ENCODE assay signal across 18 cellular contexts in the genomic region with DNA sequence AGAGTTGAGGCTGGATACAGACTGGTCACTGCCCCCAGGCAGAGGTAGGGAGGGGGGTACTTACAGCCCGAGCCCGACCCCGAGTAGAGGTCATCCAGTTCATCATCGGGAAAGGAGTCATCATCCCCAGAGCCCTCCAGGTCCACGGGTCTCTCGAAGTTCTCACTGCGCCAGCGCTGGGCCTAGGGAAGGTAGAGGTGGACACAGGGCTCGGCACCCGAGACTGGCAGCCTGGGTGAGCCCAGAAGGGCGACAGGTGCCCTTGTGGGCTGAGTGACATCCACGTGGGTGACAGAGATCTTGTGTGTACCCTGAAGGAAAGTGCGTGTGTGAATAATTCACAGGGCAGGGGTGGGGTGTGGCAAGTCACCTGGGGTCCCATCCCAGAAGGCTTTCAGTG. TPM values are rescaled to one million over a fixed set of nuclear protein-coding genes. Genes with fewer than 3 reads are reported as not detected.
DNase-seq lines count a peak whose midpoint lies in the region; ATAC-seq and TF ChIP-seq lines count a peak whose summit lies in the region.
"Had no signal": no experiment of that assay in that cellular context is flagged by ENCODE, and none has a peak within 500 bp of the region (broad histone marks: within the 10 kb centered on the region; RNA-seq: fewer than 3 reads in every experiment).

No MANE protein-coding gene starts in this region.

- H3K4me2 ChIP-seq in mammary epithelial cell (ENCODE audit: insufficient read depth, low read depth, low read length), result no peak overlapping the region
- H3K4me2 ChIP-seq: KMS-11 had no signal

- in situ Hi-C loops in mammary epithelial cell (cut with MboI; ENCODE audit: low sequenced_read_pairs in 2 of 2), result no loop called here

- H3K79me2 ChIP-seq in mammary epithelial cell (ENCODE audit: insufficient read depth, low read length), result no peaks in the 10 kb centered on the region

- H3K4me1 Mint-ChIP-seq in MCF 10A (ENCODE audit: insufficient read depth, unreplicated experiment), result peaks cover 25% of the 10 kb centered on the region

- WGBS in mammary epithelial cell (ENCODE audit: low coverage, missing lambda C conversion rate), result 68% methylated on average over 4 of the region's 13 CpGs
- WGBS in stomach, 5 donors, result 76 to 90% (median 86%) methylated on average over 10 to 13 of the region's 13 CpGs

- ATAC-seq in foreskin keratinocyte, result no peak
- no peak for ATAC-seq in GM19455 (IDR thresholded peaks at IDR 0.05; ENCODE audit: unreplicated experiment)

- H3K27ac ChIP-seq in mammary epithelial cell (ENCODE audit: insufficient read depth, low read depth, low read length), result no peak overlapping the region
- H3K27ac ChIP-seq in caudate nucleus (ENCODE audit: low read depth, low read length), result peak overlapping the region; percentile 93
- H3K27ac ChIP-seq in muscle layer of colon (ENCODE audit: low read depth, low read length), result peak overlapping the region; percentile 68
- peak overlapping the region in 4 of 5 donors; percentile 68 to 89 (median 76) for H3K27ac ChIP-seq in stomach
- no peak overlapping the region for H3K27ac ChIP-seq in foreskin keratinocyte
- H3K27ac ChIP-seq: 22Rv1, KMS-11 had no signal

- H3K27me3 ChIP-seq in mammary epithelial cell (ENCODE audit: insufficient read depth, low read length) (no peaks in the 10 kb centered on the region), muscle layer of colon (ENCODE audit: control insufficient read depth in 1 of 2, insufficient read depth in 2 of 2, low read length in 2 of 2) (no peaks in the 10 kb centered on the region), stomach (no peaks in the 10 kb centered on the region), foreskin keratinocyte (no peaks in the 10 kb centered on the region)
- H3K27me3 ChIP-seq: BE2C had no signal

- H3K4me3 Mint-ChIP-seq in MCF 10A (ENCODE audit: unreplicated experiment), result no peak overlapping the region
- H3K4me3 Mint-ChIP-seq: CD4-positive, alpha-beta T cell; H9 had no signal

- peak overlapping the region; percentile 87 for H3K27ac Mint-ChIP-seq in MCF 10A (ENCODE audit: low read depth, unreplicated experiment)
- H3K27ac Mint-ChIP-seq: CD4-positive, alpha-beta T cell had no signal

- H3K4me1 ChIP-seq in mammary epithelial cell (ENCODE audit: insufficient read depth, low read length) (peaks cover 21% of the 10 kb centered on the region), muscle layer of colon (ENCODE audit: insufficient read depth, low read length) (peaks cover 69% of the 10 kb centered on the region), stomach (peaks cover 15 to 70% (median 41%) of the 10 kb centered on the region in 4 donors), foreskin keratinocyte (peaks cover 4% of the 10 kb centered on the region)
- H3K4me1 ChIP-seq: BE2C had no signal

- H3K9me3 ChIP-seq in mammary epithelial cell (replicated peaks; ENCODE audit: insufficient read depth, low read length), result no peaks in the 10 kb centered on the region
- no peaks in the 10 kb centered on the region for H3K9me3 ChIP-seq in muscle layer of colon (ENCODE audit: low read length)
- H3K9me3 ChIP-seq in stomach, result no peaks in the 10 kb centered on the region
- H3K9me3 ChIP-seq: BE2C had no signal

- peaks cover 11% of the 10 kb centered on the region for H3K36me3 Mint-ChIP-seq in MCF 10A (ENCODE audit: insufficient read depth, unreplicated experiment)

- intact Hi-C loops in MCF 10A (cut with micrococcal nuclease), result no loop called here
- intact Hi-C loops in mammary epithelial cell (cut with micrococcal nuclease), result no loop called here
- intact Hi-C loops in stomach (cut with DNase I; ENCODE audit: low total_unique reads), result no loop called here

- TF ChIP-seq CTCF in MCF 10A (IDR thresholded peaks at IDR 0.05; ENCODE audit: unreplicated experiment) (no peak), mammary epithelial cell (conservative IDR thresholded peaks at IDR 0.05 in 1 of 2, IDR thresholded peaks at IDR 0.05 in 1 of 2; ENCODE audit: extremely low read depth in 1 of 2, insufficient read depth in 1 of 2, low read depth in 1 of 2, low read length in 2 of 2) (no peak), stomach (IDR thresholded peaks at IDR 0.05) (no peak), foreskin keratinocyte (conservative IDR thresholded peaks at IDR 0.05) (no peak)

- no peaks in the 10 kb centered on the region for H3K27me3 Mint-ChIP-seq in MCF 10A (ENCODE audit: insufficient read depth, unreplicated experiment)

- H3K36me3 ChIP-seq in mammary epithelial cell (ENCODE audit: insufficient read depth, low read length) (no peaks in the 10 kb centered on the region), muscle layer of colon (ENCODE audit: insufficient read depth, low read length) (peaks cover 31% of the 10 kb centered on the region), stomach (peaks cover 9 to 35% (median 23%) of the 10 kb centered on the region in 4 donors)
- H3K36me3 ChIP-seq: BE2C had no signal

- no peak for TF ChIP-seq POLR2A in stomach (IDR thresholded peaks at IDR 0.05)

- CTCF ChIA-PET in MCF 10A (lab: Yijun Ruan, JAX) (no interaction called here), mammary epithelial cell (lab: Charles Lee; ENCODE audit: low non-redundant PET) (no interaction called here)

- TF ChIP-seq EP300 in stomach (IDR thresholded peaks at IDR 0.05), result no peak

- H4K20me1 ChIP-seq in mammary epithelial cell (ENCODE audit: insufficient read depth, low read length), result no peaks in the 10 kb centered on the region

- DNase-seq in MCF 10A (ENCODE audit: unreplicated experiment) (no peak), mammary epithelial cell (no peak), caudate nucleus (lab: John Stamatoyannopoulos, UW) (no peak), stomach (no peak), foreskin keratinocyte (no peak), NCI-H2196 (lab: John Stamatoyannopoulos, UW; ENCODE audit: unreplicated experiment) (no peak)
- DNase-seq: BE2C; Calu3; CD4-positive, alpha-beta T cell; H9; NCI-H1048; NCI-H1436 treated with DMSO at 0.1 percent for 48 hours; NCI-H2029 treated with DMSO at 0.1 percent for 48 hours; NCI-H2171 treated with DMSO at 0.1 percent for 48 hours had no signal

- no TSS peak for BruUV-seq in MCF 10A (replicated peaks; lab: Mats Ljungman, UMichigan)
- BruUV-seq in mammary epithelial cell (replicated peaks; lab: Mats Ljungman, UMichigan), result no TSS peak

- no peak overlapping the region for H3K4me3 ChIP-seq in mammary epithelial cell (replicated peaks in 1 of 3; ENCODE audit: insufficient read depth in 1 of 3, low read depth in 2 of 3, low read length in 3 of 3)
- H3K4me3 ChIP-seq in muscle layer of colon (ENCODE audit: low read depth in 1 of 2, low read length in 2 of 2), result no peak overlapping the region
- H3K4me3 ChIP-seq in stomach, result no peak overlapping the region

- POLR2A ChIA-PET in MCF 10A (lab: Yijun Ruan, JAX), result no interaction called here

- H3K9ac ChIP-seq in mammary epithelial cell (ENCODE audit: insufficient read depth, low read length) (no peak overlapping the region), muscle layer of colon (ENCODE audit: low read length) (no peak overlapping the region)
- H3K9ac ChIP-seq: KMS-11 had no signal

- H3K9me3 Mint-ChIP-seq in MCF 10A (ENCODE audit: unreplicated experiment), result no peaks in the 10 kb centered on the region
- H3K9me3 Mint-ChIP-seq: CD4-positive, alpha-beta T cell; H9 had no signal

- dilution Hi-C loops in mammary epithelial cell (cut with HindIII; ENCODE audit: low sequenced_read_pairs), result no loop called here

- no peak overlapping the region for H2AFZ ChIP-seq in mammary epithelial cell (ENCODE audit: low read depth, low read length)

RNA-seq across cellular contexts. Expression of gene SDC3, which starts 30.0 kb away (rescaled TPM):
- total RNA-seq in MCF 10A (2022) (21.7 and 25.5 TPM in 2 replicates), mammary epithelial cell (10 to 100 TPM; 23.4 to 63.2 TPM), stomach (10 to 100 TPM in 4 of 5 donors, under 1 TPM in 1; 0.58 to 47.2 (median 30.8) TPM), foreskin keratinocyte (21.9 and 25.4 TPM in 2 replicates)
- polyA plus RNA-seq in mammary epithelial cell (6.1 TPM), stomach (10 to 100 TPM in 2 of 3 donors, 1 to 10 TPM in 1; 9.9 to 13.0 (median 10.7) TPM), foreskin keratinocyte (7.4 and 10.8 TPM in 2 replicates)
- 16.8 TPM for polyA minus RNA-seq in mammary epithelial cell

Comparison
In these comparisons a context has a peak if more than half of its experiments do, and no peak if none do; other contexts are left out.
1. H3K27ac ChIP-seq: peak in caudate nucleus (single experiment), muscle layer of colon (single experiment) and stomach (4 of 5); none in mammary epithelial cell (single experiment) and foreskin keratinocyte (single experiment).